ENCODE assay signal across 1 cellular context in genomic region chr7:4791738-4792536, GRCh38.
TF ChIP-seq lines count a peak whose summit lies in the region.

No MANE protein-coding gene starts in this region.

TF ChIP-seq in H1, 55 proteins besides CTCF, POLR2A, EP300 and RAD21 (continued from another document):
- TF ChIP-seq BACH1 (IDR thresholded peaks at IDR 0.05; ENCODE audit: low read length) (no peak), KDM1A (IDR thresholded peaks at IDR 0.05; ENCODE audit: borderline replicate concordance, low read length) (no peak), TAF7 (optimal IDR thresholded peaks at IDR 0.05; ENCODE audit: borderline replicate concordance, low read depth, low read length) (no peak), POLR2AphosphoS5 (IDR thresholded peaks at IDR 0.05; ENCODE audit: low read depth, low read length) (0 out of 2 replicates have a peak, but pooled peaks have one; percentile 13), TAF1 (IDR thresholded peaks at IDR 0.05; ENCODE audit: low read depth, low read length) (0 out of 2 replicates have a peak, but pooled peaks have one; percentile 14), TBP (IDR thresholded peaks at IDR 0.05; ENCODE audit: low read depth, low read length) (peak; percentile 7; the same call in 1 of the 2 replicates), PHF8 (conservative IDR thresholded peaks at IDR 0.05; ENCODE audit: low read depth, low read length) (no peak), SP1 (IDR thresholded peaks at IDR 0.05; ENCODE audit: low read depth, low read length) (peak; percentile 25; the same call in 1 of the 2 replicates)
TF ChIP-seq in H1: peak in this region for 6.
